ENCODE assay signal across 26 cellular contexts in genomic region chr1:183687546-183688279, GRCh38. TPM values are rescaled to one million over a fixed set of nuclear protein-coding genes. Genes with fewer than 3 reads are reported as not detected.
"Had no signal": no experiment of that assay in that cellular context is flagged by ENCODE, and none has a peak within 500 bp of the region (broad histone marks: within the 10 kb centered on the region; RNA-seq: fewer than 3 reads in every experiment).

No MANE protein-coding gene starts in this region.

- H3K4me3 ChIP-seq: adrenal gland, left ventricle myocardium inferior, skin epidermis, stomach, testis had no signal

- H3K27ac ChIP-seq: adrenal gland, left ventricle myocardium inferior, skin epidermis, stomach, testis, VCaP had no signal

- H3K9me3 ChIP-seq: adrenal gland, left ventricle myocardium inferior, stomach, testis had no signal

- H3K36me3 ChIP-seq: adrenal gland, left ventricle myocardium inferior, stomach had no signal

- DNase-seq: activated CD4-positive, alpha-beta T cell treated with anti-CD3 and anti-CD28 coated beads for 1 hour; activated CD4-positive, alpha-beta T cell treated with anti-CD3 and anti-CD28 coated beads, Interleukin-2, amount 50 U/mL, for 4 hours; activated gamma-delta T cell treated with Interleukin-2 at 50 U/mL for 16 hours; activated T-cell treated with anti-CD3 and anti-CD28 coated beads, Interleukin-2, amount 50 U/mL, for 72 hours; adrenal gland; effector memory CD8-positive, alpha-beta T cell; head of caudate nucleus; kidney glomerular epithelial cell; left ventricle myocardium inferior; mammary epithelial cell; nephron progenitor cell; stimulated activated CD4-positive, alpha-beta T cell treated with anti-CD3 and anti-CD28 coated beads, Interleukin-15, amount 100 ng/mL, for 24 hours; stimulated activated CD4-positive, alpha-beta T cell treated with anti-CD3 and anti-CD28 coated beads, Interleukin-2, amount 100 ng/mL, for 48 hours; stomach; testis had no signal

- H3K4me1 ChIP-seq: adrenal gland, stomach, testis had no signal

- ATAC-seq: activated naive CD4-positive, alpha-beta T cell treated with anti-CD3 and anti-CD28 coated beads, Interleukin-2, amount 50 U/mL, for 72 hours; activated T-cell treated with anti-CD3 and anti-CD28 coated beads, Interleukin-2, amount 50 U/mL, for 72 hours; effector memory CD8-positive, alpha-beta T cell had no signal

- H3K27me3 ChIP-seq: adrenal gland, testis had no signal

RNA-seq across cellular contexts. Expression of gene APOBEC4, which starts 34.6 kb away (rescaled TPM):
- total RNA-seq: activated CD8-positive, alpha-beta memory T cell treated with anti-CD3 and anti-CD28 coated beads for 36 hours; activated naive CD4-positive, alpha-beta T cell treated with anti-CD3 and anti-CD28 coated beads, Interleukin-2, amount 50 U/mL, for 72 hours; activated T-cell treated with anti-CD3 and anti-CD28 coated beads, Interleukin-2, amount 50 U/mL, for 72 hours; adrenal gland; cardiac septum; dermis microvascular lymphatic vessel endothelial cell; frontal cortex; mammary epithelial cell; myocyte; omental fat pad; progenitor cell of endocrine pancreas; stomach; T-helper 1 cell treated with Interleukin-12 subunit alpha and Interleukin-12 subunit beta and Interleukin-4 antibody, amounts not matched to agents 30 ng/mL and 1 ng/mL, for 36 hours had no signal
